34 cellular contexts compared by ENCODE assay signal in the genomic region with DNA sequence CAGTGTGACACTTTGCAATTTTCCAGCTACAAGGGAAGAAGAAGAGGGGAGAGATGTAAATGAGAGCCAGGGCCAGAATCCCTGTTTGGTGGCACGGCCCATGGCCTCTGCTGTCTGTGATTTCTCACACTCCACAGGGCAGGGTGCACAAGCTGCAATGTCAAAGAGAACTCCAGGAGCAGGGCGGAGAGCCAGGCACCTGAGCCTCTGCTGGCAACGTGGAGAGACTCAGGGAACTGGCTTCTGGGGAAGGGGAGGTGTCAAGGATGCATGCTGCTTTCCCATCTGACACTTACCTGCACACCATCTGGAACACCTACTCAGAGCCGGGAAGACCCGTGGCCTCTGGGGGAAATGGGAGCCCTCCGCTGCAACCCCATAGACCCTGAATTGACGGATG.
"Had no signal": no experiment of that assay in that cellular context is flagged by ENCODE, and none has a peak within 500 bp of the region (broad histone marks: within the 10 kb centered on the region; RNA-seq: fewer than 3 reads in every experiment).

No MANE protein-coding gene starts in this region.

- H3K4me1 Mint-ChIP-seq: activated B cell treated with CpG ODN at 0.5 μM for 24 hours; activated naive CD4-positive, alpha-beta T cell treated with anti-CD3 and anti-CD28 coated beads, Interleukin-2, amount 50 U/mL, for 24 hours; activated naive CD8-positive, alpha-beta T cell treated with anti-CD3 and anti-CD28 coated beads, Interleukin-2, amount 10 ng/mL, durations not matched to agents 7 days and 5 days; activated T-helper 17 cell treated with anti-CD3 and anti-CD28 coated beads, Interleukin-2, amount 50 U/mL, for 72 hours; central memory CD8-positive, alpha-beta T cell had no signal

- H3K4me3 ChIP-seq: ascending aorta, cardiac muscle cell, PC-9 had no signal

- H3K27ac Mint-ChIP-seq: activated B cell treated with CpG ODN at 0.5 μM for 24 hours; activated CD8-positive, alpha-beta T cell treated with anti-CD3 and anti-CD28 coated beads for 36 hours; activated naive CD4-positive, alpha-beta T cell treated with anti-CD3 and anti-CD28 coated beads, Interleukin-2, amount 50 U/mL, for 24 hours; activated naive CD8-positive, alpha-beta T cell treated with anti-CD3 and anti-CD28 coated beads, Interleukin-2, amount 10 ng/mL, durations not matched to agents 7 days and 5 days; activated T-cell treated with anti-CD3 and anti-CD28 coated beads, Interleukin-2, amount 50 U/mL, for 72 hours; activated T-helper 17 cell treated with anti-CD3 and anti-CD28 coated beads, Interleukin-2, amount 50 U/mL, for 72 hours had no signal

- H3K36me3 ChIP-seq: ascending aorta, cardiac muscle cell had no signal

- H3K4me3 Mint-ChIP-seq: activated B cell treated with CpG ODN at 0.5 μM for 24 hours; activated CD8-positive, alpha-beta T cell treated with anti-CD3 and anti-CD28 coated beads for 36 hours; activated naive CD4-positive, alpha-beta T cell treated with anti-CD3 and anti-CD28 coated beads, Interleukin-2, amount 50 U/mL, for 24 hours; activated naive CD8-positive, alpha-beta T cell treated with anti-CD3 and anti-CD28 coated beads, Interleukin-2, amount 10 ng/mL, durations not matched to agents 7 days and 5 days; activated T-cell treated with anti-CD3 and anti-CD28 coated beads, Interleukin-2, amount 50 U/mL, for 72 hours; activated T-helper 17 cell treated with anti-CD3 and anti-CD28 coated beads, Interleukin-2, amount 50 U/mL, for 72 hours; central memory CD8-positive, alpha-beta T cell had no signal

- ATAC-seq: activated CD8-positive, alpha-beta T cell treated with anti-CD3 and anti-CD28 coated beads for 36 hours; activated T-cell treated with anti-CD3 and anti-CD28 coated beads, Interleukin-2, amount 50 U/mL, for 72 hours; activated T-helper 17 cell treated with anti-CD3 and anti-CD28 coated beads, Interleukin-2, amount 50 U/mL, for 72 hours had no signal

- H3K27ac ChIP-seq: ascending aorta, cardiac muscle cell, KMS-11, PC-9, RWPE1, VCaP had no signal

- H3K9ac ChIP-seq: KMS-11 had no signal

- H3K27me3 ChIP-seq: ascending aorta, cardiac muscle cell had no signal

- H3K9me3 Mint-ChIP-seq: activated CD8-positive, alpha-beta T cell treated with anti-CD3 and anti-CD28 coated beads for 36 hours; activated naive CD4-positive, alpha-beta T cell treated with anti-CD3 and anti-CD28 coated beads, Interleukin-2, amount 50 U/mL, for 24 hours; activated naive CD8-positive, alpha-beta T cell treated with anti-CD3 and anti-CD28 coated beads, Interleukin-2, amount 10 ng/mL, durations not matched to agents 7 days and 5 days; activated T-cell treated with anti-CD3 and anti-CD28 coated beads, Interleukin-2, amount 50 U/mL, for 72 hours; activated T-helper 17 cell treated with anti-CD3 and anti-CD28 coated beads, Interleukin-2, amount 50 U/mL, for 72 hours; central memory CD8-positive, alpha-beta T cell had no signal

- H2AFZ ChIP-seq: PC-9 had no signal

- H3K36me3 Mint-ChIP-seq: activated naive CD4-positive, alpha-beta T cell treated with anti-CD3 and anti-CD28 coated beads, Interleukin-2, amount 50 U/mL, for 24 hours; activated naive CD8-positive, alpha-beta T cell treated with anti-CD3 and anti-CD28 coated beads, Interleukin-2, amount 10 ng/mL, durations not matched to agents 7 days and 5 days had no signal

- H3K9me3 ChIP-seq: ascending aorta had no signal

- H3K27me3 Mint-ChIP-seq: activated B cell treated with CpG ODN at 0.5 μM for 24 hours; activated CD8-positive, alpha-beta T cell treated with anti-CD3 and anti-CD28 coated beads for 36 hours; activated naive CD4-positive, alpha-beta T cell treated with anti-CD3 and anti-CD28 coated beads, Interleukin-2, amount 50 U/mL, for 24 hours; activated T-helper 17 cell treated with anti-CD3 and anti-CD28 coated beads, Interleukin-2, amount 50 U/mL, for 72 hours; central memory CD8-positive, alpha-beta T cell had no signal

- DNase-seq: activated B cell treated with CpG ODN at 0.5 μM for 24 hours; activated CD4-positive, alpha-beta T cell treated with anti-CD3 and anti-CD28 coated beads for 4 hours; activated CD4-positive, CD25-positive, alpha-beta regulatory T cell treated with anti-CD3 and anti-CD28 coated beads, Interleukin-2, amount 50 U/mL, for 72 hours; activated CD8-positive, alpha-beta T cell treated with anti-CD3 and anti-CD28 coated beads for 36 hours; activated effector memory CD4-positive, alpha-beta T cell treated with anti-CD3 and anti-CD28 coated beads, Interleukin-2, amount 50 U/mL, for 16 hours; activated naive CD4-positive, alpha-beta T cell treated with Interleukin-2 at 50 U/mL for 16 hours; activated naive CD8-positive, alpha-beta T cell treated with anti-CD3 and anti-CD28 coated beads, Interleukin-2, amount 10 ng/mL, durations not matched to agents 7 days and 5 days; activated T-cell treated with anti-CD3 and anti-CD28 coated beads, Interleukin-2, amount 50 U/mL, for 1 hour; activated T-cell treated with anti-CD3 and anti-CD28 coated beads, Interleukin-2, amount 50 U/mL, for 72 hours; amygdala; MM.1S; MV-4-11; NCI-H1092; NCI-H1436 treated with DMSO at 0.1 percent for 48 hours; NCI-H1694 treated with DMSO at 0.1 percent for 48 hours; NCI-H2029; NCI-H2107; NCI-H226; NCI-H446 treated with DMSO at 0.1 percent for 48 hours; NCI-H69; PC-9; Right ventricle myocardium superior; SW 1271; T-helper 1 cell; T-helper 2 cell; T-helper 9 cell had no signal

- H3K4me2 ChIP-seq: KMS-11, PC-9 had no signal
